1 cellular context compared by ENCODE assay signal in genomic region chr20:48657426-48658197, GRCh38.
TF ChIP-seq lines count a peak whose summit lies in the region.

No MANE protein-coding gene starts in this region.

TF ChIP-seq in HepG2, 621 proteins besides CTCF, POLR2A, EP300 and RAD21 (continued from another document and continues in another):
- TF ChIP-seq ZBTB43 (CRISPR knock-in tag; conservative IDR thresholded peaks at IDR 0.05), result no peak
- TF ChIP-seq SMC3 (IDR thresholded peaks at IDR 0.05; ENCODE audit: low read length), result peak; percentile 98
- TF ChIP-seq ESRRA (CRISPR knock-in tag; IDR thresholded peaks at IDR 0.05; ENCODE audit: low read depth), result no peak
- TF ChIP-seq MXD1 (CRISPR knock-in tag; IDR thresholded peaks at IDR 0.05), result 0 out of 2 replicates have a peak, but pooled peaks have one; percentile 27
- no peak for TF ChIP-seq NCOA5 (CRISPR knock-in tag; IDR thresholded peaks at IDR 0.05)
- no peak for TF ChIP-seq ZBTB8A (CRISPR knock-in tag; IDR thresholded peaks at IDR 0.05; ENCODE audit: borderline replicate concordance, low read depth)
- no peak for TF ChIP-seq MAFK (conservative IDR thresholded peaks at IDR 0.05 in 1 of 2, IDR thresholded peaks at IDR 0.05 in 1 of 2; ENCODE audit: low read length in 2 of 2)
- TF ChIP-seq BCL3 (CRISPR knock-in tag; IDR thresholded peaks at IDR 0.05), result no peak
- TF ChIP-seq SPEN (CRISPR knock-in tag; IDR thresholded peaks at IDR 0.05; ENCODE audit: low read depth), result peak; percentile 67; the same call in 1 of the 2 replicates
- TF ChIP-seq ZNF558 (CRISPR knock-in tag; IDR thresholded peaks at IDR 0.05; ENCODE audit: borderline replicate concordance), result peak; percentile 79; the same call in 1 of the 2 replicates
- TF ChIP-seq MTERF4 (CRISPR knock-in tag; IDR thresholded peaks at IDR 0.05), result no peak; the same call in 1 of the 2 replicates
- no peak for TF ChIP-seq U2AF2 (IDR thresholded peaks at IDR 0.05; ENCODE audit: low read depth, low read length)
- TF ChIP-seq ZBTB37 (CRISPR knock-in tag; IDR thresholded peaks at IDR 0.05), result no peak
- no peak for TF ChIP-seq FLYWCH1 (CRISPR knock-in tag; IDR thresholded peaks at IDR 0.05)
- TF ChIP-seq ZNF670 (CRISPR knock-in tag; IDR thresholded peaks at IDR 0.05; ENCODE audit: borderline replicate concordance), result no peak
- no peak for TF ChIP-seq PHF5A (CRISPR knock-in tag; IDR thresholded peaks at IDR 0.05; ENCODE audit: low read depth, unreplicated experiment)
- TF ChIP-seq MATR3 (CRISPR knock-in tag; IDR thresholded peaks at IDR 0.05), result no peak
- TF ChIP-seq FUBP1 (CRISPR knock-in tag; IDR thresholded peaks at IDR 0.05; ENCODE audit: borderline replicate concordance), result no peak
- no peak for TF ChIP-seq POLR2AphosphoS5 (IDR thresholded peaks at IDR 0.05; ENCODE audit: low read depth, low read length)
- no peak for TF ChIP-seq AKAP8 (CRISPR knock-in tag; IDR thresholded peaks at IDR 0.05)
- TF ChIP-seq RORA (CRISPR knock-in tag; IDR thresholded peaks at IDR 0.05), result no peak
- no peak for TF ChIP-seq ZBTB10 (CRISPR knock-in tag; IDR thresholded peaks at IDR 0.05; ENCODE audit: borderline replicate concordance)
- no peak for TF ChIP-seq THAP11 (CRISPR knock-in tag; IDR thresholded peaks at IDR 0.05)
- TF ChIP-seq RNF219 (CRISPR knock-in tag; IDR thresholded peaks at IDR 0.05), result no peak
- TF ChIP-seq ZSCAN31 (CRISPR knock-in tag; IDR thresholded peaks at IDR 0.05; ENCODE audit: low read depth), result no peak
- no peak for TF ChIP-seq PCBP2 (optimal IDR thresholded peaks at IDR 0.05; ENCODE audit: low read depth, low read length, poor library complexity, severe bottlenecking)
- 0 out of 2 replicates have a peak, but pooled peaks have one; percentile 75 for TF ChIP-seq ZNF232 (CRISPR knock-in tag; IDR thresholded peaks at IDR 0.05; ENCODE audit: borderline replicate concordance)
- TF ChIP-seq KAT7 (CRISPR knock-in tag; IDR thresholded peaks at IDR 0.05; ENCODE audit: borderline replicate concordance), result no peak
- TF ChIP-seq SP140L (CRISPR knock-in tag; IDR thresholded peaks at IDR 0.05; ENCODE audit: borderline replicate concordance), result no peak
- TF ChIP-seq MBNL3 (CRISPR knock-in tag; conservative IDR thresholded peaks at IDR 0.05), result no peak
- TF ChIP-seq KLF6 (CRISPR knock-in tag; IDR thresholded peaks at IDR 0.05), result 0 out of 2 replicates have a peak, but pooled peaks have one; percentile 25
- TF ChIP-seq ZNF343 (CRISPR knock-in tag; IDR thresholded peaks at IDR 0.05), result 0 out of 2 replicates have a peak, but pooled peaks have one; percentile 59
- TF ChIP-seq ZNF234 (CRISPR knock-in tag; conservative IDR thresholded peaks at IDR 0.05), result no peak
- TF ChIP-seq ZNF841 (CRISPR knock-in tag; IDR thresholded peaks at IDR 0.05; ENCODE audit: borderline replicate concordance), result no peak
- TF ChIP-seq ATF1 (CRISPR knock-in tag; IDR thresholded peaks at IDR 0.05), result no peak
- no peak for TF ChIP-seq SKI (IDR thresholded peaks at IDR 0.05; ENCODE audit: partially characterized antibody)
- TF ChIP-seq CBX5 (CRISPR knock-in tag; IDR thresholded peaks at IDR 0.05; ENCODE audit: borderline replicate concordance), result 0 out of 2 replicates have a peak, but pooled peaks have one; percentile 23
- TF ChIP-seq ZNF224 (CRISPR knock-in tag; IDR thresholded peaks at IDR 0.05), result peak; percentile 84; the same call in 1 of the 2 replicates
- TF ChIP-seq ZNF766 (CRISPR knock-in tag; IDR thresholded peaks at IDR 0.05; ENCODE audit: borderline replicate concordance), result peak; percentile 58; the same call in 1 of the 2 replicates
- no peak for TF ChIP-seq HDAC2 (CRISPR knock-in tag; IDR thresholded peaks at IDR 0.05)
- TF ChIP-seq NFIC (IDR thresholded peaks at IDR 0.05; ENCODE audit: low read length), result no peak
- TF ChIP-seq MNT (IDR thresholded peaks at IDR 0.05), result no peak
- TF ChIP-seq SUZ12 (IDR thresholded peaks at IDR 0.05; ENCODE audit: low read depth, low read length), result peak; percentile 23; the same call in 1 of the 2 replicates
- no peak; the same call in 1 of the 2 replicates for TF ChIP-seq IKZF5 (CRISPR knock-in tag; IDR thresholded peaks at IDR 0.05)
- TF ChIP-seq NRL (CRISPR knock-in tag; IDR thresholded peaks at IDR 0.05; ENCODE audit: borderline replicate concordance), result no peak; the same call in 1 of the 2 replicates
- no peak for TF ChIP-seq NKX3-1 (CRISPR knock-in tag; IDR thresholded peaks at IDR 0.05)
- 0 out of 2 replicates have a peak, but pooled peaks have one; percentile 55 for TF ChIP-seq ZNF251 (CRISPR knock-in tag; IDR thresholded peaks at IDR 0.05)
- TF ChIP-seq BCL6 (CRISPR knock-in tag; IDR thresholded peaks at IDR 0.05), result no peak
- TF ChIP-seq HMG20B (CRISPR knock-in tag; conservative IDR thresholded peaks at IDR 0.05), result no peak
- no peak for TF ChIP-seq ZNF546 (CRISPR knock-in tag; conservative IDR thresholded peaks at IDR 0.05)
- TF ChIP-seq ZMYM2 (CRISPR knock-in tag; IDR thresholded peaks at IDR 0.05), result no peak
- TF ChIP-seq TCF7L2 (IDR thresholded peaks at IDR 0.05; ENCODE audit: low read depth, low read length), result no peak
